Comparison of ENCODE assay signal across 9 cellular contexts in the genomic region with DNA sequence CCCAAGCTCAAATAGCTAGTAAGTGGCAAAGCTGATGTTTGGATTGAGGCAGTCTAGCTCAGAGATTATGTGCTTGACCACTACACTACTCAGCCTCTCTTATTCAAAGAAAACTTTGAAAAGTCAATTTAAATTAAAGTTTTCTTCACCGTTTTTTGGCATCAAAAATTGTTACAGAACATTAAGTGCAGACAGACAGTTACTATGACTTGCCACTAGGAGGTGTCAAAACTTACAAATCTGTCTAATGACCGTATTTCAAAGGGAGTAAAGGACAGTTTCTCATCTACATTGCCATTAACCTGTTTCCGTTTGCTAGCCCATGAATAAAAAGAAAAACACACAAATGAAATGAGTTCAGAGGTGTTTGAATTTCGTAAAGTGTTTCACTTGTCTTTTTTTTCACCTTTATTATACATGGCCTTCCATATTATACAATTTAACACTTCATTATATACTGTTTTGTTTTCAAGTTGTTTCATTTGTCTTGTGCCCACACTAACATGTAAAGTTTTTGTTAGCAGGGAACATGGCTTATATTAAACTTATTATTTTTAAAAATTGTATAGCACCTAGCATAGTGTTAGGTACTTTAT. TPM values are rescaled to one million over a fixed set of nuclear protein-coding genes. Genes with fewer than 3 reads are reported as not detected.
A peak's percentile ranks its signal among the peaks of the same experiment; 100 is the strongest.
DNase-seq lines count a peak whose midpoint lies in the region; ATAC-seq, FAIRE-seq and TF ChIP-seq lines count a peak whose summit lies in the region.
"Had no signal": no experiment of that assay in that cellular context is flagged by ENCODE, and none has a peak within 500 bp of the region (broad histone marks: within the 10 kb centered on the region; RNA-seq: fewer than 3 reads in every experiment).

No MANE protein-coding gene starts in this region.

- CTCF ChIA-PET in Caco-2 (lab: Charles Lee): interaction anchor here (2.4 kb wide), 1 partner anchor 41 kb away, joined by 7 read pairs; no protein-coding TSS in a partner anchor
- CTCF ChIA-PET in Panc1 (lab: Charles Lee): no interaction called here

- no peak overlapping the region for H3K27ac ChIP-seq in Panc1 (ENCODE audit: low read length)

- ATAC-seq in GM19023 (IDR thresholded peaks at IDR 0.05; ENCODE audit: unreplicated experiment): peak; percentile 60
- no peak for ATAC-seq in Panc1
- ATAC-seq in effector memory CD8-positive, alpha-beta T cell (replicated peaks): peak; percentile 83
- ATAC-seq in naive thymus-derived CD8-positive, alpha-beta T cell: peak; percentile 68 to 72
- no peak for ATAC-seq in GM19035 (IDR thresholded peaks at IDR 0.05; ENCODE audit: unreplicated experiment)

- POLR2A ChIA-PET in Caco-2 (lab: Charles Lee) (no interaction called here), Panc1 (lab: Charles Lee) (no interaction called here)
- POLR2A ChIA-PET in naive thymus-derived CD8-positive, alpha-beta T cell (lab: Charles Lee): no interaction called here

- H3K27ac Mint-ChIP-seq in Caco-2 (ENCODE audit: unreplicated experiment): no peak overlapping the region
- no peak overlapping the region for H3K27ac Mint-ChIP-seq in effector memory CD8-positive, alpha-beta T cell
- no peak overlapping the region for H3K27ac Mint-ChIP-seq in naive thymus-derived CD8-positive, alpha-beta T cell
- H3K27ac Mint-ChIP-seq in T-helper 2 cell treated with Interferon-gamma antibody and Interleukin-4, amounts not matched to agents 5 μg/mL and 100 μg/mL, for 36 hours: no peak overlapping the region
- H3K27ac Mint-ChIP-seq: T-helper 1 cell treated with Interleukin-12 subunit alpha and Interleukin-12 subunit beta and Interleukin-4 antibody, amounts not matched to agents 30 μg/mL and 1 μg/mL, for 36 hours had no signal

- no peak for FAIRE-seq in HTR-8/SVneo (lab: Jason Lieb, UNC)

- H3K4me1 ChIP-seq in Caco-2: no peaks in the 10 kb centered on the region
- H3K4me1 ChIP-seq in Panc1 (ENCODE audit: control insufficient read depth, insufficient read depth, low read length): no peaks in the 10 kb centered on the region

- no peaks in the 10 kb centered on the region for H3K9me3 ChIP-seq in Caco-2
- H3K9me3 ChIP-seq in Panc1 (ENCODE audit: control insufficient read depth, insufficient read depth, low read depth, low read length): no peaks in the 10 kb centered on the region

- no peak overlapping the region for H3K4me3 Mint-ChIP-seq in Caco-2 (ENCODE audit: unreplicated experiment)
- no peak overlapping the region for H3K4me3 Mint-ChIP-seq in effector memory CD8-positive, alpha-beta T cell
- no peak overlapping the region for H3K4me3 Mint-ChIP-seq in naive thymus-derived CD8-positive, alpha-beta T cell
- no peak overlapping the region for H3K4me3 Mint-ChIP-seq in T-helper 2 cell treated with Interferon-gamma antibody and Interleukin-4, amounts not matched to agents 5 μg/mL and 100 μg/mL, for 36 hours
- H3K4me3 Mint-ChIP-seq: T-helper 1 cell treated with Interleukin-12 subunit alpha and Interleukin-12 subunit beta and Interleukin-4 antibody, amounts not matched to agents 30 μg/mL and 1 μg/mL, for 36 hours had no signal

- TF ChIP-seq CTCF in Caco-2 (IDR thresholded peaks at IDR 0.05; ENCODE audit: insufficient read depth in 1 of 2, low read depth in 1 of 2, low read length in 1 of 2, severe bottlenecking in 1 of 2, unreplicated experiment in 1 of 2) (peak; percentile 45 to 66), Panc1 (IDR thresholded peaks at IDR 0.05) (peak; percentile 69; the same call in 1 of the 2 replicates)

- H3K27me3 ChIP-seq in Caco-2 (replicated peaks; ENCODE audit: control insufficient read depth, insufficient read depth, low read length): no peaks in the 10 kb centered on the region
- no peaks in the 10 kb centered on the region for H3K27me3 ChIP-seq in Panc1 (ENCODE audit: control insufficient read depth, insufficient read depth, low read length)

- BruUV-seq in Caco-2 (replicated peaks; lab: Mats Ljungman, UMichigan) (no TSS peak), Panc1 (replicated peaks; lab: Mats Ljungman, UMichigan) (no TSS peak)

- DNase-seq in Caco-2 (no peak), HTR-8/SVneo (ENCODE audit: insufficient read length, low spot score) (peak; percentile 52), Panc1 (ENCODE audit: low read depth, low spot score) (peak; percentile 33)
- peak in 2 of 3 experiments; percentile 13 for DNase-seq in effector memory CD8-positive, alpha-beta T cell
- DNase-seq in naive thymus-derived CD8-positive, alpha-beta T cell: peak in 5 of 10 donors; percentile 6 to 62 (median 60)
- no peak for DNase-seq in T-helper 2 cell treated with Interferon-gamma antibody and Interleukin-4, amounts not matched to agents 5 μg/mL and 100 μg/mL, for 36 hours (ENCODE audit: low spot score)

- in situ Hi-C loops in Panc1 (cut with HindIII; ENCODE audit: low pct_unique_long_range_greater_than_20kb, low sequenced_read_pairs): no loop called here

- H3K4me1 Mint-ChIP-seq in Caco-2 (ENCODE audit: low read depth, unreplicated experiment): peaks cover 4% of the 10 kb centered on the region
- H3K4me1 Mint-ChIP-seq in effector memory CD8-positive, alpha-beta T cell (ENCODE audit: low read depth in 2 of 2): peaks cover 0 to 5% of the 10 kb centered on the region in 2 donors
- peaks cover 0 to 9% (median under 1%) of the 10 kb centered on the region in 4 donors for H3K4me1 Mint-ChIP-seq in naive thymus-derived CD8-positive, alpha-beta T cell
- peaks cover 6% of the 10 kb centered on the region for H3K4me1 Mint-ChIP-seq in T-helper 2 cell treated with Interferon-gamma antibody and Interleukin-4, amounts not matched to agents 5 μg/mL and 100 μg/mL, for 36 hours (ENCODE audit: low read depth)

- H3K9me3 Mint-ChIP-seq in Caco-2 (ENCODE audit: unreplicated experiment): no peaks in the 10 kb centered on the region
- no peaks in the 10 kb centered on the region for H3K9me3 Mint-ChIP-seq in effector memory CD8-positive, alpha-beta T cell
- no peaks in the 10 kb centered on the region for H3K9me3 Mint-ChIP-seq in naive thymus-derived CD8-positive, alpha-beta T cell
- H3K9me3 Mint-ChIP-seq in T-helper 2 cell treated with Interferon-gamma antibody and Interleukin-4, amounts not matched to agents 5 μg/mL and 100 μg/mL, for 36 hours: no peaks in the 10 kb centered on the region
- H3K9me3 Mint-ChIP-seq: T-helper 1 cell treated with Interleukin-12 subunit alpha and Interleukin-12 subunit beta and Interleukin-4 antibody, amounts not matched to agents 30 μg/mL and 1 μg/mL, for 36 hours had no signal

- H3K36me3 Mint-ChIP-seq in Caco-2 (ENCODE audit: insufficient read depth, unreplicated experiment): no peaks in the 10 kb centered on the region
- no peaks in the 10 kb centered on the region for H3K36me3 Mint-ChIP-seq in effector memory CD8-positive, alpha-beta T cell (ENCODE audit: insufficient read depth)
- no peaks in the 10 kb centered on the region for H3K36me3 Mint-ChIP-seq in naive thymus-derived CD8-positive, alpha-beta T cell
- no peaks in the 10 kb centered on the region for H3K36me3 Mint-ChIP-seq in T-helper 2 cell treated with Interferon-gamma antibody and Interleukin-4, amounts not matched to agents 5 μg/mL and 100 μg/mL, for 36 hours (ENCODE audit: low read depth)

- no peaks in the 10 kb centered on the region for H3K27me3 Mint-ChIP-seq in Caco-2 (ENCODE audit: insufficient read depth, unreplicated experiment)
- H3K27me3 Mint-ChIP-seq in effector memory CD8-positive, alpha-beta T cell: peaks cover 9 to 51% of the 10 kb centered on the region in 2 donors
- peaks cover 0 to 10% (median 6%) of the 10 kb centered on the region in 5 donors for H3K27me3 Mint-ChIP-seq in naive thymus-derived CD8-positive, alpha-beta T cell
- H3K27me3 Mint-ChIP-seq in T-helper 2 cell treated with Interferon-gamma antibody and Interleukin-4, amounts not matched to agents 5 μg/mL and 100 μg/mL, for 36 hours (ENCODE audit: low read depth): peaks cover 41% of the 10 kb centered on the region

- H3K4me3 ChIP-seq in Caco-2 (ENCODE audit: low read depth, low read length) (no peak overlapping the region), Panc1 (ENCODE audit: low read depth in 2 of 2, low read length in 2 of 2) (no peak overlapping the region)

- intact Hi-C loops in Caco-2 (cut with micrococcal nuclease; ENCODE audit: unreplicated experiment): loop anchor here (1.0 kb wide), 1 partner anchor 41 kb away; no protein-coding TSS in a partner anchor
- intact Hi-C loops in Panc1 (cut with micrococcal nuclease; ENCODE audit: unreplicated experiment): loop anchor here (1.0 to 5.0 kb wide), 2 partner anchors 41 to 281 kb away; no protein-coding TSS in a partner anchor

- H3K36me3 ChIP-seq in Caco-2 (ENCODE audit: control insufficient read depth, insufficient read depth, low read length) (no peaks in the 10 kb centered on the region), Panc1 (ENCODE audit: control insufficient read depth, insufficient read depth, low read length) (no peaks in the 10 kb centered on the region)

RNA-seq across cellular contexts. Expression of a gene that starts 57.4 kb away (rescaled TPM):
- total RNA-seq in Caco-2 (2022): 29.9 and 36.8 TPM in 2 replicates
- total RNA-seq in Panc1 (2021; ENCODE audit: unreplicated experiment): 24.8 TPM
- polyA plus RNA-seq in Panc1 (2012; ENCODE audit: insufficient read length): 7.5 TPM
- 10 to 100 TPM; 43.7 to 46.3 TPM for total RNA-seq in naive thymus-derived CD8-positive, alpha-beta T cell
- polyA plus RNA-seq in naive thymus-derived CD8-positive, alpha-beta T cell: 10 to 100 TPM; 53.0 to 67.7 (median 61.0) TPM

Comparison
In these comparisons a context has a peak if more than half of its experiments do, and no peak if none do; other contexts are left out.
1. DNase-seq: peak in HTR-8/SVneo (single experiment), Panc1 (single experiment) and effector memory CD8-positive, alpha-beta T cell (2 of 3); none in Caco-2 (0 of 2) and T-helper 2 cell treated with Interferon-gamma antibody and Interleukin-4, amounts not matched to agents 5 μg/mL and 100 μg/mL, for 36 hours (single experiment).
2. ATAC-seq: peak in GM19023 (single experiment), effector memory CD8-positive, alpha-beta T cell (single experiment) and naive thymus-derived CD8-positive, alpha-beta T cell (2 of 2); none in Panc1 (single experiment) and GM19035 (single experiment).